16 cellular contexts compared by ENCODE assay signal in the genomic region with DNA sequence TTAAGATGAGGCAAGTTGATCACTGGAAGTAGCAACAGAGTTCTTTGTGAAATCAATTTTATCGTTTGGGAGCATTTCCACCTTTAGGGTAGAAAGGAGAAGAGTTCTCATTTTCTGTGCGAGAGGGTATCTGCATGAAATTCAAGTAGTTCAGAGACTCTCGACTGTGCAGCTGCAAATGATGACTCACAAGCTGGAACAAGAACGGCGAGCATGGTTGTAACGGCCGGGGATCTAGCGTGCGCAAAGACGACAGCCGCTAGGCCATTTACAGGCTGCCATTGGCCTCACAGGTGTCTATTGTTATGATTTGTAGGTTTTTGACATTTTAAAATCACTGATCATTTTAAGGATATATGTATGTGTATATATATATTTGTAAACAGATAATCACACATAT. TPM values are rescaled to one million over a fixed set of nuclear protein-coding genes. Genes with fewer than 3 reads are reported as not detected.
DNase-seq lines count a peak whose midpoint lies in the region; ATAC-seq and TF ChIP-seq lines count a peak whose summit lies in the region.
"Had no signal": no experiment of that assay in that cellular context is flagged by ENCODE, and none has a peak within 500 bp of the region (broad histone marks: within the 10 kb centered on the region; RNA-seq: fewer than 3 reads in every experiment).

No MANE protein-coding gene starts in this region.

- no peak overlapping the region for H3K27ac Mint-ChIP-seq in chondrocyte (ENCODE audit: unreplicated experiment)

- ATAC-seq in gastrocnemius medialis (peak; percentile 45 to 52), GM18907 (IDR thresholded peaks at IDR 0.05; ENCODE audit: unreplicated experiment) (no peak), Right ventricle myocardium superior (ENCODE audit: poor library complexity) (no peak)
- ATAC-seq: pancreas had no signal

- peaks cover 30% of the 10 kb centered on the region for H3K4me1 Mint-ChIP-seq in chondrocyte (ENCODE audit: low read depth)

- H3K4me1 ChIP-seq in adipocyte (ENCODE audit: control insufficient read depth, insufficient read depth, low read length) (peaks cover 24% of the 10 kb centered on the region), gastrocnemius medialis (peaks cover 7 to 10% of the 10 kb centered on the region in 2 donors)
- H3K4me1 ChIP-seq: pancreas had no signal

- no peaks in the 10 kb centered on the region for H3K36me3 Mint-ChIP-seq in chondrocyte (ENCODE audit: low read depth)

- no peak for TF ChIP-seq POLR2A in gastrocnemius medialis (IDR thresholded peaks at IDR 0.05)

- H3K9me3 Mint-ChIP-seq in chondrocyte (ENCODE audit: low read depth), result no peaks in the 10 kb centered on the region

- H3K9ac ChIP-seq in adipocyte (ENCODE audit: low read length), result peak overlapping the region; percentile 72
- H3K9ac ChIP-seq: BLaER1 treated with 17β-estradiol and CSF1 and Interleukin-3, amounts not matched to agents 10 nM and 100 nM; SK-N-SH had no signal

- H3K27me3 Mint-ChIP-seq in chondrocyte (ENCODE audit: low read depth), result no peaks in the 10 kb centered on the region

- no peak for TF ChIP-seq CTCF in gastrocnemius medialis (IDR thresholded peaks at IDR 0.05 in 4 of 5, conservative IDR thresholded peaks at IDR 0.05 in 1 of 5)
- TF ChIP-seq CTCF in chondrocyte (IDR thresholded peaks at IDR 0.05), result no peak

- no peaks in the 10 kb centered on the region for H3K27me3 ChIP-seq in adipocyte (replicated peaks; ENCODE audit: control insufficient read depth, insufficient read depth, low read length)
- peaks cover 5 to 29% (median 14%) of the 10 kb centered on the region in 3 donors for H3K27me3 ChIP-seq in gastrocnemius medialis

- no peak overlapping the region for H3K4me3 Mint-ChIP-seq in chondrocyte (ENCODE audit: unreplicated experiment)

- in situ Hi-C loops in gastrocnemius medialis (cut with MboI; ENCODE audit: low sequenced_read_pairs in 4 of 4), result loop anchor here in 1 of 4 donors (25.0 kb wide), 1 partner anchor 372 kb away; no protein-coding TSS in a partner anchor

- no peaks in the 10 kb centered on the region for H3K9me3 ChIP-seq in KOPT-K1 (ENCODE audit: insufficient read depth, low read length, poor library complexity, severe bottlenecking)
- H3K9me3 ChIP-seq in adipocyte (ENCODE audit: control insufficient read depth, low read length), result no peaks in the 10 kb centered on the region
- no peaks in the 10 kb centered on the region for H3K9me3 ChIP-seq in gastrocnemius medialis
- H3K9me3 ChIP-seq: BLaER1 treated with 17β-estradiol and CSF1 and Interleukin-3, amounts not matched to agents 10 nM and 100 nM; pancreas; SK-N-SH had no signal

- H3K36me3 ChIP-seq in KOPT-K1 (ENCODE audit: insufficient read depth, low read length) (no peaks in the 10 kb centered on the region), adipocyte (ENCODE audit: control insufficient read depth, insufficient read depth, low read length, severe bottlenecking) (no peaks in the 10 kb centered on the region), gastrocnemius medialis (no peaks in the 10 kb centered on the region)
- H3K36me3 ChIP-seq: BLaER1 treated with 17β-estradiol and CSF1 and Interleukin-3, amounts not matched to agents 10 nM and 100 nM; pancreas had no signal

- intact Hi-C loops in gastrocnemius medialis (cut with DNase I; ENCODE audit: low total_unique reads), result no loop called here
- intact Hi-C loops in Right ventricle myocardium superior (cut with DNase I), result no loop called here

- peak overlapping the region; percentile 51 for H3K27ac ChIP-seq in KOPT-K1 (ENCODE audit: low read depth, low read length, poor library complexity, severe bottlenecking)
- H3K27ac ChIP-seq in gastrocnemius medialis, result no peak overlapping the region
- H3K27ac ChIP-seq: BLaER1 treated with 17β-estradiol and CSF1 and Interleukin-3, amounts not matched to agents 10 nM and 100 nM; pancreas; VCaP had no signal

- peak overlapping the region; percentile 66 for H3K4me3 ChIP-seq in adipocyte (ENCODE audit: low read length)
- H3K4me3 ChIP-seq in gastrocnemius medialis, result no peak overlapping the region
- H3K4me3 ChIP-seq: BLaER1 treated with 17β-estradiol and CSF1 and Interleukin-3, amounts not matched to agents 10 nM and 100 nM; pancreas had no signal

- peak; percentile 72 for DNase-seq in NCI-H2227 treated with DMSO at 0.1 percent for 48 hours (lab: John Stamatoyannopoulos, UW)
- no peak for DNase-seq in adipocyte (ENCODE audit: low read depth)
- DNase-seq in gastrocnemius medialis, result peak; percentile 50 to 59
- no peak for DNase-seq in Right ventricle myocardium superior
- DNase-seq in NCI-H1436 (lab: John Stamatoyannopoulos, UW), result no peak
- no peak for DNase-seq in chondrocyte (ENCODE audit: low spot score)
- DNase-seq: activated CD8-positive, alpha-beta memory T cell treated with anti-CD3 and anti-CD28 coated beads for 24 hours; activated effector memory CD4-positive, alpha-beta T cell treated with Interleukin-2 at 50 U/mL for 16 hours; aorta; pancreas; SK-N-SH; stimulated activated CD4-positive, alpha-beta T cell treated with anti-CD3 and anti-CD28 coated beads, Interleukin-12 subunit alpha, Interleukin-12 subunit beta, amount 100 ng/mL, for 4 hours had no signal

RNA-seq across cellular contexts. Expression of gene KLHL29, which starts 5.2 kb away (rescaled TPM):
- total RNA-seq in gastrocnemius medialis (10 to 100 TPM in 2 of 4 donors, 1 to 10 TPM in 2; 4.3 to 24.9 (median 8.7) TPM), Right ventricle myocardium superior (0.65 TPM), chondrocyte (8.0 to 9.0 TPM (median 8.0 TPM) in 3 replicates)

Comparison
In these comparisons a context has a peak if more than half of its experiments do, and no peak if none do; other contexts are left out.
1. DNase-seq: peak in NCI-H2227 treated with DMSO at 0.1 percent for 48 hours (single experiment) and gastrocnemius medialis (2 of 2); none in adipocyte (single experiment), Right ventricle myocardium superior (single experiment), NCI-H1436 (single experiment) and chondrocyte (single experiment).
2. ATAC-seq: peak in gastrocnemius medialis (2 of 2); none in GM18907 (single experiment) and Right ventricle myocardium superior (single experiment).